2 cellular contexts compared by ENCODE assay signal in the genomic region with DNA sequence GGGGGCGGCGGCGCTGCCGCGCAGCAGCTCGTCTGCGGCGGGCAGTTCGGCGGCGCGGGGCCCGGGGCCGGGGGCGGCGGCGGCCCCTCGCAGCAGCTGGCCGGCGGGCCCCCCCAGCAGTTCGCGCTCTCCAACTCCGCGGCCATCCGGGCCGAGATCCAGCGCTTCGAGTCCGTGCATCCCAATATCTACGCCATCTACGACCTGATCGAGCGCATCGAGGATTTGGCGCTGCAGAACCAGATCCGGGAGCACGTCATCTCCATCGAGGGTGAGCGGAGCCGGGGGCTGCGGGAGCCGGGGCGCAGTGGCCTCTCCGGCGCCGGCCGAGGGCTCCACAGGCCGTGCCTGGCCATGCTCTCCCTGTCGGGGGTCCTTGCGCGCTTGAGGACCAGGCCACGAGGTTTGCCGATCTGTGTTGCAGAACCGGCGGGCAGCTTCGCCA.
TF ChIP-seq lines count a peak whose summit lies in the region.

No MANE protein-coding gene starts in this region.

TF ChIP-seq in GM12878, 131 proteins besides CTCF, POLR2A, EP300 and RAD21:
- TF ChIP-seq BMI1 (IDR thresholded peaks at IDR 0.05; ENCODE audit: borderline replicate concordance) (no peak), TCF3 (IDR thresholded peaks at IDR 0.05; ENCODE audit: borderline replicate concordance, insufficient read depth, low read depth, low read length) (no peak), RB1 (IDR thresholded peaks at IDR 0.05; ENCODE audit: borderline replicate concordance) (no peak), STAT3 (IDR thresholded peaks at IDR 0.05; ENCODE audit: low read depth, low read length) (no peak), CBFB (IDR thresholded peaks at IDR 0.05; ENCODE audit: low read depth) (no peak), TBL1XR1 (IDR thresholded peaks at IDR 0.05; ENCODE audit: low read depth, low read length) (no peak), ASH2L (IDR thresholded peaks at IDR 0.05; ENCODE audit: borderline replicate concordance, low read depth) (no peak), CREB1 (IDR thresholded peaks at IDR 0.05; ENCODE audit: low read depth) (no peak), EZH2 (IDR thresholded peaks at IDR 0.05; ENCODE audit: borderline replicate concordance, control insufficient read depth, low read depth, low read length) (no peak), ATF7 (IDR thresholded peaks at IDR 0.05; ENCODE audit: low read depth) (no peak), RELA (IDR thresholded peaks at IDR 0.05; ENCODE audit: borderline replicate concordance, partially characterized antibody) (no peak)
- TF ChIP-seq, protein P1, sequence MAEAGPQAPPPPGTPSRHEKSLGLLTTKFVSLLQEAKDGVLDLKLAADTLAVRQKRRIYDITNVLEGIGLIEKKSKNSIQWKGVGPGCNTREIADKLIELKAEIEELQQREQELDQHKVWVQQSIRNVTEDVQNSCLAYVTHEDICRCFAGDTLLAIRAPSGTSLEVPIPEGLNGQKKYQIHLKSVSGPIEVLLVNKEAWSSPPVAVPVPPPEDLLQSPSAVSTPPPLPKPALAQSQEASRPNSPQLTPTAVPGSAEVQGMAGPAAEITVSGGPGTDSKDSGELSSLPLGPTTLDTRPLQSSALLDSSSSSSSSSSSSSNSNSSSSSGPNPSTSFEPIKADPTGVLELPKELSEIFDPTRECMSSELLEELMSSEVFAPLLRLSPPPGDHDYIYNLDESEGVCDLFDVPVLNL (IDR thresholded peaks at IDR 0.05; ENCODE audit: low read depth, low read length), result no peak

TF ChIP-seq in liver, 16 proteins besides CTCF, POLR2A, EP300 and RAD21:
- TF ChIP-seq HNF4G (IDR thresholded peaks at IDR 0.05) (no peak), MAX (IDR thresholded peaks at IDR 0.05) (no peak), FOXA1 (IDR thresholded peaks at IDR 0.05) (no peak), SP1 (IDR thresholded peaks at IDR 0.05) (no peak), NR2F2 (IDR thresholded peaks at IDR 0.05) (no peak), EGR1 (IDR thresholded peaks at IDR 0.05; ENCODE audit: low read depth in 2 of 2) (no peak), FOXA2 (IDR thresholded peaks at IDR 0.05) (no peak), TAF1 (conservative IDR thresholded peaks at IDR 0.05) (no peak)
- TF ChIP-seq, protein P2, sequence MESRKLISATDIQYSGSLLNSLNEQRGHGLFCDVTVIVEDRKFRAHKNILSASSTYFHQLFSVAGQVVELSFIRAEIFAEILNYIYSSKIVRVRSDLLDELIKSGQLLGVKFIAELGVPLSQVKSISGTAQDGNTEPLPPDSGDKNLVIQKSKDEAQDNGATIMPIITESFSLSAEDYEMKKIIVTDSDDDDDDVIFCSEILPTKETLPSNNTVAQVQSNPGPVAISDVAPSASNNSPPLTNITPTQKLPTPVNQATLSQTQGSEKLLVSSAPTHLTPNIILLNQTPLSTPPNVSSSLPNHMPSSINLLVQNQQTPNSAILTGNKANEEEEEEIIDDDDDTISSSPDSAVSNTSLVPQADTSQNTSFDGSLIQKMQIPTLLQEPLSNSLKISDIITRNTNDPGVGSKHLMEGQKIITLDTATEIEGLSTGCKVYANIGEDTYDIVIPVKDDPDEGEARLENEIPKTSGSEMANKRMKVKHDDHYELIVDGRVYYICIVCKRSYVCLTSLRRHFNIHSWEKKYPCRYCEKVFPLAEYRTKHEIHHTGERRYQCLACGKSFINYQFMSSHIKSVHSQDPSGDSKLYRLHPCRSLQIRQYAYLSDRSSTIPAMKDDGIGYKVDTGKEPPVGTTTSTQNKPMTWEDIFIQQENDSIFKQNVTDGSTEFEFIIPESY (IDR thresholded peaks at IDR 0.05), result no peak
- TF ChIP-seq, protein P3, sequence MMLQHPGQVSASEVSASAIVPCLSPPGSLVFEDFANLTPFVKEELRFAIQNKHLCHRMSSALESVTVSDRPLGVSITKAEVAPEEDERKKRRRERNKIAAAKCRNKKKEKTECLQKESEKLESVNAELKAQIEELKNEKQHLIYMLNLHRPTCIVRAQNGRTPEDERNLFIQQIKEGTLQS (IDR thresholded peaks at IDR 0.05), result no peak
